In genomic region chr7:120843121-120843520, GRCh38 we compare ENCODE assay signal across 19 cellular contexts. TPM values are rescaled to one million over a fixed set of nuclear protein-coding genes. Genes with fewer than 3 reads are reported as not detected.
"Had no signal": no experiment of that assay in that cellular context is flagged by ENCODE, and none has a peak within 500 bp of the region (broad histone marks: within the 10 kb centered on the region; RNA-seq: fewer than 3 reads in every experiment).

No MANE protein-coding gene starts in this region.

- H3K36me3 ChIP-seq: neutrophil had no signal

- H3K27ac ChIP-seq: neutrophil, skin epidermis, thoracic aorta had no signal

- H3K9me3 Mint-ChIP-seq: activated B cell treated with CpG ODN at 0.5 μM for 24 hours; activated CD4-positive, alpha-beta T cell treated with anti-CD3 and anti-CD28 coated beads, Interleukin-2, amount 10 ng/mL, durations not matched to agents 7 days and 5 days; activated naive CD4-positive, alpha-beta T cell treated with anti-CD3 and anti-CD28 coated beads, Interleukin-2, amount 50 U/mL, for 72 hours; central memory CD8-positive, alpha-beta T cell; effector memory CD8-positive, alpha-beta T cell; naive thymus-derived CD4-positive, alpha-beta T cell had no signal

- H3K4me3 Mint-ChIP-seq: activated B cell treated with CpG ODN at 0.5 μM for 24 hours; activated CD4-positive, alpha-beta T cell treated with anti-CD3 and anti-CD28 coated beads, Interleukin-2, amount 10 ng/mL, durations not matched to agents 7 days and 5 days; brain; central memory CD8-positive, alpha-beta T cell; effector memory CD8-positive, alpha-beta T cell; immature natural killer cell; naive thymus-derived CD4-positive, alpha-beta T cell; stimulated activated naive CD8-positive, alpha-beta T cell treated with anti-CD3 and anti-CD28 coated beads, Interleukin-15, amount 100 ng/mL, for 72 hours had no signal

- H3K9me3 ChIP-seq: neutrophil, thoracic aorta had no signal

- ATAC-seq: activated naive CD4-positive, alpha-beta T cell treated with anti-CD3 and anti-CD28 coated beads, Interleukin-2, amount 50 U/mL, for 72 hours; effector memory CD8-positive, alpha-beta T cell; naive thymus-derived CD4-positive, alpha-beta T cell; stimulated activated naive CD8-positive, alpha-beta T cell treated with anti-CD3 and anti-CD28 coated beads, Interleukin-15, amount 100 ng/mL, for 72 hours had no signal

- H3K4me1 Mint-ChIP-seq: activated B cell treated with CpG ODN at 0.5 μM for 24 hours; activated CD4-positive, alpha-beta T cell treated with anti-CD3 and anti-CD28 coated beads, Interleukin-2, amount 10 ng/mL, durations not matched to agents 7 days and 5 days; brain; central memory CD8-positive, alpha-beta T cell; immature natural killer cell; naive thymus-derived CD4-positive, alpha-beta T cell; stimulated activated naive CD8-positive, alpha-beta T cell treated with anti-CD3 and anti-CD28 coated beads, Interleukin-15, amount 100 ng/mL, for 72 hours had no signal

- H3K27ac Mint-ChIP-seq: activated B cell treated with CpG ODN at 0.5 μM for 24 hours; activated CD4-positive, alpha-beta T cell treated with anti-CD3 and anti-CD28 coated beads, Interleukin-2, amount 10 ng/mL, durations not matched to agents 7 days and 5 days; activated naive CD4-positive, alpha-beta T cell treated with anti-CD3 and anti-CD28 coated beads, Interleukin-2, amount 50 U/mL, for 72 hours; brain; effector memory CD8-positive, alpha-beta T cell; immature natural killer cell; naive thymus-derived CD4-positive, alpha-beta T cell; stimulated activated naive CD8-positive, alpha-beta T cell treated with anti-CD3 and anti-CD28 coated beads, Interleukin-15, amount 100 ng/mL, for 72 hours had no signal

- DNase-seq: activated B cell treated with CpG ODN at 0.5 μM for 24 hours; activated CD4-positive, alpha-beta T cell treated with anti-CD3 and anti-CD28 coated beads, Interleukin-2, amount 10 ng/mL, durations not matched to agents 7 days and 5 days; activated effector memory CD4-positive, alpha-beta T cell treated with anti-CD3 and anti-CD28 coated beads, Interleukin-2, amount 50 U/mL, for 16 hours; amniotic stem cell; effector memory CD8-positive, alpha-beta T cell; immature natural killer cell; left colon; mammary epithelial cell; naive thymus-derived CD4-positive, alpha-beta T cell; stimulated activated CD4-positive, alpha-beta T cell treated with anti-CD3 and anti-CD28 coated beads, Interleukin-4, amount 100 ng/mL, for 4 hours; stimulated activated naive CD8-positive, alpha-beta T cell treated with anti-CD3 and anti-CD28 coated beads, Interleukin-15, amount 100 ng/mL, for 72 hours had no signal

- H3K27me3 Mint-ChIP-seq: activated B cell treated with CpG ODN at 0.5 μM for 24 hours; brain; stimulated activated naive CD8-positive, alpha-beta T cell treated with anti-CD3 and anti-CD28 coated beads, Interleukin-15, amount 100 ng/mL, for 72 hours had no signal

- H3K36me3 Mint-ChIP-seq: activated naive CD4-positive, alpha-beta T cell treated with anti-CD3 and anti-CD28 coated beads, Interleukin-2, amount 50 U/mL, for 72 hours; immature natural killer cell; naive thymus-derived CD4-positive, alpha-beta T cell had no signal

- H3K27me3 ChIP-seq: neutrophil had no signal

- H3K4me3 ChIP-seq: skin epidermis, thoracic aorta had no signal

RNA-seq across cellular contexts. Expression of gene TSPAN12, which starts 14.8 kb away (rescaled TPM):
- total RNA-seq: activated B cell treated with CpG ODN at 0.5 μM for 24 hours; activated CD4-positive, alpha-beta T cell treated with anti-CD3 and anti-CD28 coated beads, Interleukin-2, amount 10 ng/mL, durations not matched to agents 7 days and 5 days; activated CD8-positive, alpha-beta memory T cell treated with anti-CD3 and anti-CD28 coated beads for 36 hours; activated naive CD4-positive, alpha-beta T cell treated with anti-CD3 and anti-CD28 coated beads, Interleukin-2, amount 50 U/mL, for 72 hours; mononuclear cell; naive thymus-derived CD4-positive, alpha-beta T cell had no signal
